Comparison of ENCODE assay signal across 9 cellular contexts in genomic region chr11:125072210-125072960, GRCh38. TPM values are rescaled to one million over a fixed set of nuclear protein-coding genes. Genes with fewer than 3 reads are reported as not detected.
DNase-seq lines count a peak whose midpoint lies in the region; ATAC-seq and TF ChIP-seq lines count a peak whose summit lies in the region.
"Had no signal": no experiment of that assay in that cellular context is flagged by ENCODE, and none has a peak within 500 bp of the region (broad histone marks: within the 10 kb centered on the region; RNA-seq: fewer than 3 reads in every experiment).

No MANE protein-coding gene starts in this region.

- TF ChIP-seq CTCF in Peyer's patch (IDR thresholded peaks at IDR 0.05): no peak
- no peak for TF ChIP-seq CTCF in neutrophil (IDR thresholded peaks at IDR 0.05)
- no peak for TF ChIP-seq CTCF in mesothelial cell of epicardium (IDR thresholded peaks at IDR 0.05; ENCODE audit: unreplicated experiment)

- H3K4me1 ChIP-seq in Peyer's patch (peaks cover 0 to 25% (median 16%) of the 10 kb centered on the region in 4 donors), neutrophil (ENCODE audit: control insufficient read depth in 1 of 2, insufficient read depth in 1 of 2, low read depth in 1 of 2, low read length in 1 of 2) (peaks cover 21 to 37% of the 10 kb centered on the region in 2 experiments)

- DNase-seq in Peyer's patch (peak in 2 of 3 donors; percentile 71 to 83), mesothelial cell of epicardium (ENCODE audit: low spot score in 2 of 2, unreplicated experiment in 2 of 2) (no peak), hepatic stellate cell (ENCODE audit: low spot score) (no peak), HuH-7.5 (ENCODE audit: low spot score) (no peak)
- no peak for DNase-seq in stimulated activated CD4-positive, alpha-beta T cell treated with anti-CD3 and anti-CD28 coated beads, Interleukin-4, amount 100 ng/mL, for 24 hours
- DNase-seq: stimulated activated CD4-positive, alpha-beta T cell treated with anti-CD3 and anti-CD28 coated beads, Interleukin-2, amount 100 ng/mL, for 24 hours had no signal

- peaks cover 13% of the 10 kb centered on the region for H3K27me3 Mint-ChIP-seq in mesothelial cell of epicardium (ENCODE audit: low read depth)

- no peaks in the 10 kb centered on the region for H3K36me3 Mint-ChIP-seq in mesothelial cell of epicardium

- H3K27ac Mint-ChIP-seq in mesothelial cell of epicardium: no peak overlapping the region

- no peaks in the 10 kb centered on the region for H3K36me3 ChIP-seq in Peyer's patch
- H3K36me3 ChIP-seq in neutrophil: no peaks in the 10 kb centered on the region

- no peak for TF ChIP-seq POLR2A in Peyer's patch (IDR thresholded peaks at IDR 0.05)

- no peaks in the 10 kb centered on the region for H3K9me3 Mint-ChIP-seq in mesothelial cell of epicardium

- H3K9me3 ChIP-seq in Peyer's patch (no peaks in the 10 kb centered on the region), neutrophil (no peaks in the 10 kb centered on the region)

- H3K27ac ChIP-seq in Peyer's patch (peak overlapping the region; percentile 48 to 76 (median 55)), neutrophil (peak overlapping the region; percentile 90)

- peaks cover 6% of the 10 kb centered on the region for H3K4me1 Mint-ChIP-seq in mesothelial cell of epicardium

- no peak overlapping the region for H3K4me3 Mint-ChIP-seq in mesothelial cell of epicardium

- H3K4me3 ChIP-seq in Peyer's patch (no peak overlapping the region), neutrophil (ENCODE audit: low read depth in 1 of 2, low read length in 1 of 2) (no peak overlapping the region)

- H3K27me3 ChIP-seq in Peyer's patch: no peaks in the 10 kb centered on the region
- H3K27me3 ChIP-seq in neutrophil: no peaks in the 10 kb centered on the region

- peak; percentile 76 for ATAC-seq in GM18867 (IDR thresholded peaks at IDR 0.05; ENCODE audit: unreplicated experiment)
- ATAC-seq in HG02852 (IDR thresholded peaks at IDR 0.05; ENCODE audit: unreplicated experiment): peak; percentile 90

RNA-seq across cellular contexts. Expression of gene SLC37A2, which starts 9.3 kb away (rescaled TPM):
- total RNA-seq in Peyer's patch (1 to 10 TPM in 3 of 4 donors, under 1 TPM in 1; 0.88 to 6.6 (median 2.6) TPM), mesothelial cell of epicardium (0.47 to 0.54 TPM (median 0.51 TPM) in 3 replicates)

RNA-seq across cellular contexts. Expression of gene TMEM218, which starts 39.0 kb away (rescaled TPM):
- total RNA-seq in Peyer's patch (10 to 100 TPM; 11.4 to 19.2 (median 15.4) TPM), mesothelial cell of epicardium (23.1 to 23.9 TPM (median 23.7 TPM) in 3 replicates)

Comparison
In these comparisons a context has a peak if more than half of its experiments do, and no peak if none do; other contexts are left out.
1. DNase-seq: peak in Peyer's patch (2 of 3); none in mesothelial cell of epicardium (0 of 2), stimulated activated CD4-positive, alpha-beta T cell treated with anti-CD3 and anti-CD28 coated beads, Interleukin-4, amount 100 ng/mL, for 24 hours (single experiment), hepatic stellate cell (single experiment) and HuH-7.5 (single experiment).